1 cellular context compared by ENCODE assay signal in genomic region chr1:79124756-79125155, GRCh38.
TF ChIP-seq lines count a peak whose summit lies in the region.

No MANE protein-coding gene starts in this region.

TF ChIP-seq in SK-N-SH treated with all-trans-retinoic acid at 6 μM for 48 hours, 23 proteins besides CTCF, POLR2A, EP300 and RAD21 (continued from another document):
- TF ChIP-seq RARB (CRISPR knock-in tag; IDR thresholded peaks at IDR 0.05) (no peak), TCF4 (CRISPR knock-in tag; IDR thresholded peaks at IDR 0.05; ENCODE audit: borderline replicate concordance) (no peak), PPARA (CRISPR knock-in tag; IDR thresholded peaks at IDR 0.05; ENCODE audit: borderline replicate concordance) (no peak), POU6F1 (CRISPR knock-in tag; IDR thresholded peaks at IDR 0.05; ENCODE audit: borderline replicate concordance, low read depth) (no peak), ZNF70 (CRISPR knock-in tag; IDR thresholded peaks at IDR 0.05) (no peak), CSRNP3 (CRISPR knock-in tag; IDR thresholded peaks at IDR 0.05) (no peak)
